Comparison of ENCODE assay signal across 20 cellular contexts in genomic region chr5:10461041-10461440, GRCh38. TPM values are rescaled to one million over a fixed set of nuclear protein-coding genes. Genes with fewer than 3 reads are reported as not detected.
"Had no signal": no experiment of that assay in that cellular context is flagged by ENCODE, and none has a peak within 500 bp of the region (broad histone marks: within the 10 kb centered on the region; RNA-seq: fewer than 3 reads in every experiment).

No MANE protein-coding gene starts in this region.

- H3K27me3 ChIP-seq: colonic mucosa, hepatocyte, pancreas, right lobe of liver, transverse colon had no signal

- H3K4me1 ChIP-seq: colonic mucosa, pancreas had no signal

- H3K9me3 Mint-ChIP-seq: endodermal cell; naive thymus-derived CD8-positive, alpha-beta T cell; neural crest cell had no signal

- ATAC-seq: naive thymus-derived CD8-positive, alpha-beta T cell had no signal

- H3K36me3 ChIP-seq: colonic mucosa, pancreas, prostate gland, right lobe of liver, stomach, thoracic aorta, transverse colon had no signal

- H3K4me3 ChIP-seq: colonic mucosa, hepatocyte, lung, mucosa of descending colon, pancreas, prostate gland, right lobe of liver, stomach, thoracic aorta, transverse colon had no signal

- H3K27ac Mint-ChIP-seq: endodermal cell had no signal

- H3K27ac ChIP-seq: colonic mucosa, hepatocyte, pancreas, prostate gland, stomach, thoracic aorta, transverse colon had no signal

- H3K4me2 ChIP-seq: hepatocyte had no signal

- DNase-seq: endodermal cell; foreskin melanocyte; kidney; mesendoderm; naive thymus-derived CD8-positive, alpha-beta T cell; stimulated activated CD4-positive, alpha-beta T cell treated with anti-CD3 and anti-CD28 coated beads, Interleukin-2, amount 100 ng/mL, for 24 hours; stimulated activated CD4-positive, alpha-beta T cell treated with anti-CD3 and anti-CD28 coated beads, Interleukin-4, amount 100 ng/mL, for 4 hours; stimulated activated naive CD4-positive, alpha-beta T cell had no signal

- H3K36me3 Mint-ChIP-seq: naive thymus-derived CD8-positive, alpha-beta T cell had no signal

- H3K4me3 Mint-ChIP-seq: endodermal cell; naive thymus-derived CD8-positive, alpha-beta T cell; neural crest cell had no signal

- H3K9me3 ChIP-seq: colonic mucosa, mucosa of descending colon, pancreas, prostate gland, right lobe of liver, stomach, thoracic aorta, transverse colon had no signal

RNA-seq across cellular contexts. Expression of gene ROPN1L, which starts 19.4 kb away (rescaled TPM):
- total RNA-seq: colonic mucosa, mucosa of descending colon, thoracic aorta, ureter had no signal
- polyA plus RNA-seq: hepatocyte had no signal
